In the genomic region with DNA sequence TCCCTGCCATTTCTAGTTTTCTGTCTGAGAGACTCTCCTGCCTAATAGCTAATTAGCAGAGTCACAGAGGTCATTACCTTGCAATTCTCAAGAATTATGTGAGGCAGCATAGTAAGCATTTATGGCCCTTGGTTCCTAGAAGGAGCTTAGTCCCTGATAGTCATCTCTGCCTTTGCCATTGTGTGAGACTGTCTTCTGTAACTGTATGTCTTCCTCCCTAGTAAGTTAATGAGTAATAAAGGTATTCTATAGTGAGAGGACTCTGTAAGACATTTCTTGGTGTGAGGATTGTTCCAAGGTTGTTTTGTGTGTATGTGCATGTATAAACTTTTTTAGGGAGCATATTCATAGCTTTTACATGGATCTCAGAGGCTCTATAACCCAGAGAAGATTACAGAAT, we compare ENCODE assay signal across 18 cellular contexts.
"Had no signal": no experiment of that assay in that cellular context is flagged by ENCODE, and none has a peak within 500 bp of the region (broad histone marks: within the 10 kb centered on the region; RNA-seq: fewer than 3 reads in every experiment).

No MANE protein-coding gene starts in this region.

- H3K27me3 ChIP-seq: esophagus muscularis mucosa, foreskin keratinocyte, gastroesophageal sphincter, left lung had no signal

- H3K36me3 ChIP-seq: esophagus muscularis mucosa, gastroesophageal sphincter, heart left ventricle, left lung, lower lobe of right lung had no signal

- H3K4me3 ChIP-seq: coronary artery, dorsolateral prefrontal cortex, esophagus muscularis mucosa, gastroesophageal sphincter, heart left ventricle, left lung, lower lobe of right lung had no signal

- H3K27ac ChIP-seq: coronary artery, dorsolateral prefrontal cortex, esophagus muscularis mucosa, foreskin keratinocyte, gastroesophageal sphincter, heart left ventricle, left lung, lower lobe of right lung had no signal

- DNase-seq: dermis blood vessel endothelial cell; dorsolateral prefrontal cortex; effector CD4-positive, alpha-beta T cell; effector memory CD4-positive, alpha-beta T cell; foreskin keratinocyte; heart left ventricle; hippocampal formation; left cardiac atrium; left lung; left ventricle myocardium superior; lower lobe of right lung; mesenchymal stem cell; midbrain; naive thymus-derived CD4-positive, alpha-beta T cell; natural killer cell had no signal

- ATAC-seq: foreskin keratinocyte; gastroesophageal sphincter; heart left ventricle; left cardiac atrium; left lung; left ventricle myocardium superior; lower lobe of right lung; naive thymus-derived CD4-positive, alpha-beta T cell had no signal

- H3K9me3 ChIP-seq: esophagus muscularis mucosa, gastroesophageal sphincter, heart left ventricle, left lung, lower lobe of right lung had no signal
